12 cellular contexts compared by ENCODE assay signal in the genomic region with DNA sequence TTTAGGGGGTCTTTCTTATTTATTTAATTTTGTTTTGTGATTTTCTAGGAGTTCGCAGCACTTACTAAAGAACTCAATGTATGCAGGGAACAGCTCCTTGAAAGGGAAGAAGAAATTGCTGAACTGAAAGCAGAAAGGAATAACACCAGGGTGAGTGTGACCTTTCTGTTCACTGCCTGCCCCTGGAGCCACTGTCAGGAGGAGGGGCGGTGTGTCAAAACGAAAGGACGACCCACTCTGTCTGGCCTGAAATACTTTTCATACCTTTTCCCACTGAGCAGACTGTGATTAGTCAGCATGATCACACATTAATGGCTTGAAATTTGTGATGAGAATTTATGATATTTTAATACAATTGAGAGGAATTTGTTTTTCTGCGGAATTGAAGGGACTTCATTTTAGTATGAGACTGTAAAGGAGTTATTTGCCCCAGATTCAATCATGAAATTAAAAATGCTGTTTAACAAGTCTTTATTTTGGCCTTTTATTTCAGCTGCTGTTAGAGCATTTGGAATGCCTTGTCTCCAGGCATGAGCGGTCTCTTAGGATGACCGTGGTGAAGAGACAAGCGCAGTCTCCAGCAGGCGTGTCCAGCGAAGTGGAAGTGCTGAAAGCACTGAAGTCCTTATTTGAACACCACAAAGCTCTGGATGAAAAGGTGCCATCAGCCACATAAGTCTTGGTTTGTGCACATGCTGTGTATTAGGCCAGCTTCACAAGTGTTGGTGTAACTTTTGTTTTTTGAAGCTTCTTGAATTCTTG. TPM values are rescaled to one million over a fixed set of nuclear protein-coding genes. Genes with fewer than 3 reads are reported as not detected.
DNase-seq lines count a peak whose midpoint lies in the region; ATAC-seq, FAIRE-seq and TF ChIP-seq lines count a peak whose summit lies in the region.
"Had no signal": no experiment of that assay in that cellular context is flagged by ENCODE, and none has a peak within 500 bp of the region (broad histone marks: within the 10 kb centered on the region; RNA-seq: fewer than 3 reads in every experiment).

No MANE protein-coding gene starts in this region.

- no peak overlapping the region for H2AFZ ChIP-seq in PC-3 (ENCODE audit: low read length)

- H3K4me2 ChIP-seq in PC-3 (ENCODE audit: low read length), result no peak overlapping the region

- no peaks in the 10 kb centered on the region for H3K27me3 ChIP-seq in PC-3 (ENCODE audit: low read length)

- peak; percentile 64 for ATAC-seq in GM21786 (IDR thresholded peaks at IDR 0.05; ENCODE audit: unreplicated experiment)
- ATAC-seq in sciatic nerve, result no peak
- ATAC-seq in PC-3, result no peak
- ATAC-seq: left colon had no signal

- H3K4me1 ChIP-seq in PC-3 (ENCODE audit: insufficient read depth, low read length), result no peaks in the 10 kb centered on the region

- H3K4me3 ChIP-seq in choroid plexus epithelial cell (ENCODE audit: low read depth, low read length) (no peak overlapping the region), PC-3 (ENCODE audit: low read length) (no peak overlapping the region)

- CTCF ChIA-PET in PC-3 (lab: Charles Lee), result no interaction called here

- H3K27ac ChIP-seq in PC-3 (ENCODE audit: low read length), result no peak overlapping the region

- no TSS peak for BruUV-seq in PC-3 (replicated peaks; lab: Mats Ljungman, UMichigan)

- H3K9me3 ChIP-seq in PC-3 (ENCODE audit: low read length), result no peaks in the 10 kb centered on the region

- peaks cover 53% of the 10 kb centered on the region for H3K36me3 ChIP-seq in PC-3 (ENCODE audit: low read depth, low read length)

- H3K79me2 ChIP-seq in PC-3 (ENCODE audit: low read length), result no peaks in the 10 kb centered on the region

- no peaks in the 10 kb centered on the region for H3F3A ChIP-seq in PC-3 (ENCODE audit: low read length, unreplicated experiment)

- TF ChIP-seq CTCF in choroid plexus epithelial cell (conservative IDR thresholded peaks at IDR 0.05; ENCODE audit: low read depth, low read length), result no peak
- no peak for TF ChIP-seq CTCF in PC-3 (conservative IDR thresholded peaks at IDR 0.05; ENCODE audit: low read depth, low read length)

- H3K9ac ChIP-seq in PC-3 (ENCODE audit: low read length), result no peak overlapping the region

- no peaks in the 10 kb centered on the region for H3K9me2 ChIP-seq in PC-3 (replicated peaks; ENCODE audit: low read length)

- POLR2A ChIA-PET in PC-3 (lab: Charles Lee; ENCODE audit: unreplicated experiment), result no interaction called here

- DNase-seq in GM18507 (ENCODE audit: extremely low spot score, insufficient read length, low read depth) (peak; percentile 18), choroid plexus epithelial cell (ENCODE audit: low read depth) (peak; percentile 81), sciatic nerve (ENCODE audit: low spot score) (peak; percentile 31), PC-3 (no peak), NCI-H510A treated with DMSO at 0.1 percent for 48 hours (lab: John Stamatoyannopoulos, UW) (no peak), DMS53 (lab: John Stamatoyannopoulos, UW) (no peak)
- DNase-seq: left colon; NCI-H345; stimulated activated naive CD4-positive, alpha-beta T cell treated with Interleukin-2 at 50 U/mL for 16 hours had no signal

- intact Hi-C loops in sciatic nerve (cut with DNase I) (no loop called here), PC-3 (cut with micrococcal nuclease) (no loop called here)

- no peaks in the 10 kb centered on the region for H4K20me1 ChIP-seq in PC-3 (ENCODE audit: low read length)

- peak; percentile 73 for FAIRE-seq in GM18507 (lab: Jason Lieb, UNC)
- FAIRE-seq: endometrium, H1 had no signal

RNA-seq across cellular contexts. Expression of gene PPFIA1, which starts 54.0 kb away (rescaled TPM):
- total RNA-seq in sciatic nerve, result 82.4 TPM
- total RNA-seq in PC-3 (2014; rRNA removed), result 57.5 and 71.1 TPM in 2 replicates

Comparison
In these comparisons a context has a peak if more than half of its experiments do, and no peak if none do; other contexts are left out.
1. DNase-seq: peak in GM18507 (single experiment), choroid plexus epithelial cell (single experiment) and sciatic nerve (single experiment); none in PC-3 (single experiment), NCI-H510A treated with DMSO at 0.1 percent for 48 hours (single experiment) and DMS53 (single experiment).